In genomic region chr12:128755565-128755964, GRCh38 we compare ENCODE assay signal across 25 cellular contexts.
DNase-seq lines count a peak whose midpoint lies in the region; ATAC-seq, FAIRE-seq and TF ChIP-seq lines count a peak whose summit lies in the region.
"Had no signal": no experiment of that assay in that cellular context is flagged by ENCODE, and none has a peak within 500 bp of the region (broad histone marks: within the 10 kb centered on the region; RNA-seq: fewer than 3 reads in every experiment).

No MANE protein-coding gene starts in this region.

- no peak for TF ChIP-seq POLR2A in breast epithelium (IDR thresholded peaks at IDR 0.05)
- TF ChIP-seq POLR2A in K562 (conservative IDR thresholded peaks at IDR 0.05): no peak

- H3K4me1 ChIP-seq in breast epithelium (no peaks in the 10 kb centered on the region), K562 (replicated peaks in 1 of 2; ENCODE audit: control insufficient read depth in 2 of 2, insufficient read depth in 2 of 2, low read length in 2 of 2) (no peaks in the 10 kb centered on the region), endodermal cell (ENCODE audit: control insufficient read depth, insufficient read depth, low read length) (no peaks in the 10 kb centered on the region), ascending aorta (no peaks in the 10 kb centered on the region)
- H3K4me1 ChIP-seq: Caco-2 had no signal

- no peak overlapping the region for H3K9ac ChIP-seq in K562 (ENCODE audit: insufficient read depth in 1 of 2, low read depth in 2 of 2, low read length in 2 of 2)
- no peak overlapping the region for H3K9ac ChIP-seq in endodermal cell (ENCODE audit: extremely low read depth, low read length, poor library complexity, severe bottlenecking)
- H3K9ac ChIP-seq: GM23248 had no signal

- H3K4me3 Mint-ChIP-seq in MCF 10A (ENCODE audit: unreplicated experiment) (no peak overlapping the region), endodermal cell (no peak overlapping the region)
- H3K4me3 Mint-ChIP-seq: B cell; CD8-positive, alpha-beta T cell had no signal

- peak; percentile 18 for DNase-seq in MCF 10A (ENCODE audit: unreplicated experiment)
- DNase-seq in breast epithelium (ENCODE audit: low spot score in 2 of 2): no peak
- peak in 2 of 4 experiments; percentile 19 to 20 for DNase-seq in K562 (ENCODE audit: extremely low read depth in 1 of 4, low spot score in 3 of 4)
- peak; percentile 82 for DNase-seq in kidney tubule cell (ENCODE audit: low spot score)
- no peak for DNase-seq in endodermal cell
- no peak for DNase-seq in ascending aorta (ENCODE audit: low spot score in 2 of 2)
- DNase-seq: Caco-2; CD8-positive, alpha-beta T cell; DMS 273 treated with DMSO at 0.1 percent for 48 hours; DMS79; GM23248; H7; MM.1S; NCI-H1048; NCI-H1417; NCI-H1694; NCI-H2029 treated with DMSO at 0.1 percent for 48 hours; NCI-H2227 treated with DMSO at 0.1 percent for 48 hours; NCI-H526 treated with DMSO at 0.1 percent for 48 hours; SHP77 treated with DMSO at 0.1 percent for 48 hours had no signal

- ATAC-seq in K562 (0 out of 3 replicates have a peak, but pooled peaks have one; percentile 51), HG03457 (IDR thresholded peaks at IDR 0.05; ENCODE audit: unreplicated experiment) (no peak)
- ATAC-seq: CD8-positive, alpha-beta T cell had no signal

- in situ Hi-C loops in K562 (cut with MboI): no loop called here

- H3K27me3 Mint-ChIP-seq in MCF 10A (ENCODE audit: insufficient read depth, unreplicated experiment) (no peaks in the 10 kb centered on the region), endodermal cell (ENCODE audit: insufficient read depth) (peaks cover 3% of the 10 kb centered on the region)

- H3K4me2 ChIP-seq in K562 (ENCODE audit: insufficient read depth, low read length): no peak overlapping the region

- CTCF ChIA-PET in MCF 10A (lab: Yijun Ruan, JAX): no interaction called here
- CTCF ChIA-PET in K562 (lab: Yijun Ruan, JAX; ENCODE audit: low intra/inter-chr PET ratio): interaction anchor here (0.5 kb wide), 1 partner anchor 987 kb away, joined by 3 read pairs; no protein-coding TSS in a partner anchor

- BruUV-seq in MCF 10A (replicated peaks; lab: Mats Ljungman, UMichigan) (no TSS peak), K562 (replicated peaks; lab: Mats Ljungman, UMichigan) (no TSS peak)

- no peak overlapping the region for H2AFZ ChIP-seq in K562 (ENCODE audit: low read depth, low read length)
- H2AFZ ChIP-seq: GM23248 had no signal

- TF ChIP-seq CTCF in MCF 10A (IDR thresholded peaks at IDR 0.05; ENCODE audit: unreplicated experiment) (no peak), breast epithelium (IDR thresholded peaks at IDR 0.05) (no peak), K562 (IDR thresholded peaks at IDR 0.05 in 2 of 3, conservative IDR thresholded peaks at IDR 0.05 in 1 of 3; ENCODE audit: insufficient read depth in 2 of 3, low read depth in 1 of 3, low read length in 3 of 3) (no peak), endodermal cell (conservative IDR thresholded peaks at IDR 0.05) (no peak), ascending aorta (IDR thresholded peaks at IDR 0.05) (no peak)

- no peaks in the 10 kb centered on the region for H3K79me2 ChIP-seq in K562 (ENCODE audit: control insufficient read depth, insufficient read depth, low read length)

- POLR2A ChIA-PET in MCF 10A (lab: Yijun Ruan, JAX): no interaction called here
- POLR2A ChIA-PET in K562 (lab: Yijun Ruan, JAX): no interaction called here

- no peak for TF ChIP-seq RAD21 in K562 (CRISPR knock-in tag; conservative IDR thresholded peaks at IDR 0.05 in 1 of 2, IDR thresholded peaks at IDR 0.05 in 1 of 2)

- H3K9me1 ChIP-seq in K562 (ENCODE audit: control insufficient read depth, insufficient read depth, low read length): no peaks in the 10 kb centered on the region

- H3K27ac Mint-ChIP-seq in MCF 10A (ENCODE audit: low read depth, unreplicated experiment): no peak overlapping the region
- H3K27ac Mint-ChIP-seq in endodermal cell: no peak overlapping the region
- H3K27ac Mint-ChIP-seq: B cell; CD8-positive, alpha-beta T cell had no signal

- no peaks in the 10 kb centered on the region for H3K36me3 Mint-ChIP-seq in MCF 10A (ENCODE audit: insufficient read depth, unreplicated experiment)
- H3K36me3 Mint-ChIP-seq in endodermal cell (ENCODE audit: low read depth): no peaks in the 10 kb centered on the region
- H3K36me3 Mint-ChIP-seq: CD8-positive, alpha-beta T cell had no signal

- no peaks in the 10 kb centered on the region for H4K20me1 ChIP-seq in K562 (replicated peaks; ENCODE audit: control insufficient read depth, insufficient read depth, low read length)

- H3K36me3 ChIP-seq in breast epithelium: no peaks in the 10 kb centered on the region
- no peaks in the 10 kb centered on the region for H3K36me3 ChIP-seq in K562 (ENCODE audit: control insufficient read depth, insufficient read depth, low read length)
- no peaks in the 10 kb centered on the region for H3K36me3 ChIP-seq in endodermal cell (ENCODE audit: control insufficient read depth, insufficient read depth, low read length)
- no peaks in the 10 kb centered on the region for H3K36me3 ChIP-seq in ascending aorta

- H3K27ac ChIP-seq in breast epithelium (no peak overlapping the region), K562 (ENCODE audit: extremely low read depth, low read depth, low read length) (no peak overlapping the region), endodermal cell (ENCODE audit: low read depth, low read length) (no peak overlapping the region), ascending aorta (no peak overlapping the region)
- H3K27ac ChIP-seq: 22Rv1, C4-2B, GM23248, HL-60 had no signal

- H3K4me3 ChIP-seq in breast epithelium (no peak overlapping the region), K562 (no peak overlapping the region), endodermal cell (ENCODE audit: low read length) (no peak overlapping the region), ascending aorta (no peak overlapping the region)
- H3K4me3 ChIP-seq: GM23248 had no signal

- H3K4me1 Mint-ChIP-seq in MCF 10A (ENCODE audit: insufficient read depth, unreplicated experiment) (no peaks in the 10 kb centered on the region), endodermal cell (no peaks in the 10 kb centered on the region)
- H3K4me1 Mint-ChIP-seq: B cell had no signal

- H3K9me3 ChIP-seq in breast epithelium (peaks cover 0 to 10% of the 10 kb centered on the region in 2 donors), K562 (replicated peaks; ENCODE audit: control insufficient read depth, insufficient read depth, low read depth, low read length) (no peaks in the 10 kb centered on the region), endodermal cell (ENCODE audit: control insufficient read depth, low read length) (no peaks in the 10 kb centered on the region), ascending aorta (no peaks in the 10 kb centered on the region)
- H3K9me3 ChIP-seq: Caco-2 had no signal

- 0% methylated on average over 3 of the region's 3 CpGs for WGBS in K562 (ENCODE audit: insufficient coverage, low coverage, missing lambda C conversion rate)
- WGBS in endodermal cell (ENCODE audit: insufficient coverage in 1 of 2, insufficient read length in 1 of 2), 2 experiments: 75 to 80% methylated on average over 2 to 3 of the region's 3 CpGs

- FAIRE-seq in K562 (lab: Jason Lieb, UNC): peak; percentile 11

- H3K27me3 ChIP-seq in breast epithelium (peaks cover 0 to 3% of the 10 kb centered on the region in 2 donors), K562 (ENCODE audit: control insufficient read depth in 2 of 2, insufficient read depth in 2 of 2, low read length in 2 of 2) (peaks cover 0 to 13% of the 10 kb centered on the region in 2 experiments; a peak in 2 of 5 replicates), endodermal cell (ENCODE audit: control insufficient read depth, insufficient read depth, low read length, poor library complexity, severe bottlenecking) (no peaks in the 10 kb centered on the region), ascending aorta (no peaks in the 10 kb centered on the region)

- TF ChIP-seq EP300 in K562 (IDR thresholded peaks at IDR 0.05; ENCODE audit: low read length): no peak

- H3K9me3 Mint-ChIP-seq in MCF 10A (ENCODE audit: unreplicated experiment): peaks cover 16% of the 10 kb centered on the region
- peaks cover 6% of the 10 kb centered on the region for H3K9me3 Mint-ChIP-seq in endodermal cell
- H3K9me3 Mint-ChIP-seq: CD8-positive, alpha-beta T cell had no signal

- intact Hi-C loops in MCF 10A (cut with micrococcal nuclease): no loop called here
- intact Hi-C loops in breast epithelium (cut with DNase I; ENCODE audit: low total_unique reads): loop anchor here (10.0 kb wide), 1 partner anchor 1769 kb away; no protein-coding TSS in a partner anchor
- intact Hi-C loops in K562 (cut with micrococcal nuclease): no loop called here
- intact Hi-C loops in ascending aorta (cut with DNase I): no loop called here

TF ChIP-seq in K562, 482 proteins besides CTCF, POLR2A, EP300 and RAD21:
- peak; percentile 55; the same call in 1 of the 2 replicates for TF ChIP-seq ATF3 (IDR thresholded peaks at IDR 0.05)
- no peak for TF ChIP-seq ATF3 (CRISPR knock-in tag; conservative IDR thresholded peaks at IDR 0.05)
- no peak for TF ChIP-seq ZNF507 (tag; conservative IDR thresholded peaks at IDR 0.05)
- TF ChIP-seq IRF2 (CRISPR knock-in tag; IDR thresholded peaks at IDR 0.05): no peak
- no peak for TF ChIP-seq ZBTB17 (CRISPR knock-in tag; IDR thresholded peaks at IDR 0.05)

Comparison
In these comparisons a context has a peak if more than half of its experiments do, and no peak if none do; other contexts are left out.
1. DNase-seq: peak in MCF 10A (single experiment) and kidney tubule cell (single experiment); none in breast epithelium (0 of 2), endodermal cell (single experiment) and ascending aorta (0 of 2).